In the genomic region with DNA sequence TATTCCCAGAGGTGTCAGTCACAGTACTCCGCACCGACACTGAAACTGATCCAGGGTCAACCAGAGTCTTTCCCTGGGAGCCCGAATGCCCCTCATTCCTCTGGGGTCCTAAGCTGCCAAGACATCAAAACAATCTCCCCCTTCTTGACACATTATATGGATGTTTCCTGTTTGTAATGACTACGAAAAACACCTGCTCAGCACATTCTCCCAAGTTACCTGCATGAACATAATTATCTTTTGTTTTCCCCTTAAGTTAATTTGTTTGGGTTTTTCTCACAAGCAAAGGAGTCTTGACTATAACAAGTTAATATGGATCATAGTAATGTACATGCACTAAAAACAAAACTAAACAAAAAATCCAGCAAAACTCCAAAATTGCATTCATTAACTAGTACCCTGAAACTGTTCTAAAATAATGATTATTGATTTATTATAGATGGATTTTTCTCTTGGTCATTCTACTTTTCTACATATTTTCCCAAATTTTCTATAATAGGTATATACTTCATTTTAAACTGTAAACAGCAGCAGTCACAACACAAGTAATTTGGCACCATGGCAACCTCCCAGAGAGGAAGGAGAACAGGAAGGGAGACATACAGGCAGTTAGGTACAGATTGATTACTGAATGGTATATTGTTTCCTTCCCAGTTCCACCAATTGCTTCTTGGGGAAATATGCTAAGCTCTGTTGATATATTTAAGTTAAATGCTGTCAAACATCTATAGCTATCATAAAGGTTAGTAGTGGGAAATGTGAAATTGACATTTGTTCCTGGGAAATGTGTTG, we compare ENCODE assay signal across 2 cellular contexts.
A peak's percentile ranks its signal among the peaks of the same experiment; 100 is the strongest.
TF ChIP-seq lines count a peak whose summit lies in the region.

No MANE protein-coding gene starts in this region.

TF ChIP-seq in IMR-90, 13 proteins besides CTCF, POLR2A, EP300 and RAD21 (continued from another document):
- TF ChIP-seq MAFK (IDR thresholded peaks at IDR 0.05; ENCODE audit: low read depth, low read length) = peak; percentile 39; the same call in 1 of the 2 replicates

TF ChIP-seq in endothelial cell of umbilical vein, 7 proteins besides CTCF, POLR2A, EP300 and RAD21 (continued from another document):
- TF ChIP-seq JUN (IDR thresholded peaks at IDR 0.05; ENCODE audit: borderline replicate concordance, insufficient read depth, insufficient read length, low read depth) (no peak), POLR2AphosphoS5 (IDR thresholded peaks at IDR 0.05; ENCODE audit: insufficient read depth, low read depth, low read length) (no peak), GATA2 (IDR thresholded peaks at IDR 0.05; ENCODE audit: insufficient read depth, insufficient read length, low read depth, low read length) (no peak), FOS (IDR thresholded peaks at IDR 0.05; ENCODE audit: borderline replicate concordance, insufficient read depth, low read length) (no peak), MYC (IDR thresholded peaks at IDR 0.05; ENCODE audit: low read depth, low read length) (no peak)
- TF ChIP-seq, protein P1, sequence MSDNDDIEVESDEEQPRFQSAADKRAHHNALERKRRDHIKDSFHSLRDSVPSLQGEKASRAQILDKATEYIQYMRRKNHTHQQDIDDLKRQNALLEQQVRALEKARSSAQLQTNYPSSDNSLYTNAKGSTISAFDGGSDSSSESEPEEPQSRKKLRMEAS (IDR thresholded peaks at IDR 0.05; ENCODE audit: insufficient read depth, insufficient read length) = no peak
